ENCODE assay signal across 11 cellular contexts in the genomic region with DNA sequence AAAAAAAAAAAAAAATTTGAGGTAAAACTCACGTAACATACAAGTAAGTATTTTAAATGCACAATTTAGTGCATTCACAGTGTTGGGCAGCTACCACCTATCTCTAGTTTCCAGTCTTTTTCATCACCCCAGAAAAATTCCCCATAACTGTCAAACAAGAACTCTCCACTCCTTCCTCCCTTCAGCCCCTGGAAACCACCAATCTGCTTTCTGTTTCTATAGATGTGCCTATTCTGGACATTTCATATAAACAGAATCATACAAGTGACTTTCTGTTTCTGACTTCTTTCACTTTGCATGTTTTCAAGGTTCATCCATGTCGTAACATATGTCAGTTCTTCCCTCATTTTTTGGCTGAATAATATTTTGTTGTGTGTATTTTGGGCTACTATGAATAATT.
A peak's percentile ranks its signal among the peaks of the same experiment; 100 is the strongest.
DNase-seq lines count a peak whose midpoint lies in the region; ATAC-seq and FAIRE-seq lines count a peak whose summit lies in the region.
"Had no signal": no experiment of that assay in that cellular context is flagged by ENCODE, and none has a peak within 500 bp of the region (broad histone marks: within the 10 kb centered on the region; RNA-seq: fewer than 3 reads in every experiment).

No MANE protein-coding gene starts in this region.

- no peak for DNase-seq in epithelial cell of prostate (ENCODE audit: low read depth, low spot score)
- DNase-seq in activated CD4-positive, CD25-positive, alpha-beta regulatory T cell (lab: John Stamatoyannopoulos, UW), result no peak
- DNase-seq in effector CD4-positive, alpha-beta T cell, result no peak
- DNase-seq in HTR-8/SVneo (ENCODE audit: insufficient read length, low spot score), result no peak

- H3K27ac ChIP-seq in epithelial cell of prostate, result peak overlapping the region; percentile 74
- H3K27ac ChIP-seq: SJSA1 had no signal

- ATAC-seq in GM18498 (IDR thresholded peaks at IDR 0.05; ENCODE audit: unreplicated experiment), result peak; percentile 80
- ATAC-seq in GM21367 (IDR thresholded peaks at IDR 0.05; ENCODE audit: unreplicated experiment), result peak; percentile 79
- peak; percentile 70 for ATAC-seq in HG03442 (IDR thresholded peaks at IDR 0.05; ENCODE audit: unreplicated experiment)
- no peak for ATAC-seq in GM21447 (IDR thresholded peaks at IDR 0.05; ENCODE audit: unreplicated experiment)

- FAIRE-seq in HTR-8/SVneo (lab: Jason Lieb, UNC), result no peak
- FAIRE-seq: colon, D721Med had no signal
